Comparison of ENCODE assay signal across 8 cellular contexts in genomic region chr12:3803865-3804472, GRCh38. TPM values are rescaled to one million over a fixed set of nuclear protein-coding genes. Genes with fewer than 3 reads are reported as not detected.
DNase-seq lines count a peak whose midpoint lies in the region; ATAC-seq, FAIRE-seq and TF ChIP-seq lines count a peak whose summit lies in the region.

No MANE protein-coding gene starts in this region.

- H3K36me3 ChIP-seq in WERI-Rb-1: no peaks in the 10 kb centered on the region
- no peaks in the 10 kb centered on the region for H3K36me3 ChIP-seq in breast epithelium
- no peaks in the 10 kb centered on the region for H3K36me3 ChIP-seq in keratinocyte (ENCODE audit: control insufficient read depth in 2 of 2, extremely low read depth in 1 of 2, insufficient read depth in 2 of 2, low read length in 2 of 2)

- H3K27ac ChIP-seq in WERI-Rb-1: no peak overlapping the region
- H3K27ac ChIP-seq in breast epithelium: no peak overlapping the region
- no peak overlapping the region for H3K27ac ChIP-seq in keratinocyte (ENCODE audit: control insufficient read depth, insufficient read depth, low read length)

- H3K27me3 ChIP-seq in WERI-Rb-1 (ENCODE audit: insufficient read depth, low read depth, severe bottlenecking) (no peaks in the 10 kb centered on the region), breast epithelium (no peaks in the 10 kb centered on the region), keratinocyte (ENCODE audit: control insufficient read depth, extremely low read depth, insufficient read depth, low read length) (no peaks in the 10 kb centered on the region)

- H3K4me1 ChIP-seq in breast epithelium (no peaks in the 10 kb centered on the region), keratinocyte (ENCODE audit: control insufficient read depth, extremely low read depth, insufficient read depth, low read length) (no peaks in the 10 kb centered on the region)

- peak; percentile 55 for ATAC-seq in GM21529 (IDR thresholded peaks at IDR 0.05; ENCODE audit: unreplicated experiment)
- ATAC-seq in HG03342 (IDR thresholded peaks at IDR 0.05; ENCODE audit: unreplicated experiment): no peak

- no peak for TF ChIP-seq POLR2A in breast epithelium (IDR thresholded peaks at IDR 0.05)

- no peak overlapping the region for H3K9ac ChIP-seq in keratinocyte (ENCODE audit: control insufficient read depth, extremely low read depth, insufficient read depth, low read length)

- H4K20me1 ChIP-seq in keratinocyte (ENCODE audit: control insufficient read depth, extremely low read depth, insufficient read depth, low read length): no peaks in the 10 kb centered on the region

- intact Hi-C loops in breast epithelium (cut with DNase I; ENCODE audit: low total_unique reads): no loop called here

- no peaks in the 10 kb centered on the region for H3K9me1 ChIP-seq in keratinocyte (ENCODE audit: control insufficient read depth, extremely low read depth, insufficient read depth, low read length)

- H3K4me3 ChIP-seq in WERI-Rb-1 (ENCODE audit: low read depth, low read length) (no peak overlapping the region), breast epithelium (no peak overlapping the region), keratinocyte (ENCODE audit: control insufficient read depth in 2 of 3, extremely low read depth in 1 of 3, insufficient read depth in 2 of 3, low read depth in 1 of 3, low read length in 3 of 3) (no peak overlapping the region)

- H3K4me2 ChIP-seq in keratinocyte (ENCODE audit: control insufficient read depth, extremely low read depth, insufficient read depth, low read depth, low read length): no peak overlapping the region

- peak; percentile 94 for FAIRE-seq in keratinocyte (lab: Jason Lieb, UNC)

- dilution Hi-C loops in keratinocyte (cut with MboI; ENCODE audit: extremely low pct_ligation_motif_present, low sequenced_read_pairs): no loop called here

- TF ChIP-seq CTCF in WERI-Rb-1 (IDR thresholded peaks at IDR 0.05; ENCODE audit: low read depth, low read length) (peak; percentile 90), breast epithelium (IDR thresholded peaks at IDR 0.05) (peak; percentile 45 to 76 (median 73)), keratinocyte (optimal IDR thresholded peaks at IDR 0.05 in 1 of 3, IDR thresholded peaks at IDR 0.05 in 1 of 3, conservative IDR thresholded peaks at IDR 0.05 in 1 of 3; ENCODE audit: extremely low read depth in 1 of 3, insufficient read depth in 2 of 3, low read length in 3 of 3) (peak; percentile 85 to 95 (median 94))

- DNase-seq in AG20443 (ENCODE audit: low spot score) (peak; percentile 75), NCI-H2196 (lab: John Stamatoyannopoulos, UW; ENCODE audit: unreplicated experiment) (peak; percentile 61), WERI-Rb-1 (peak; percentile 82), breast epithelium (ENCODE audit: low spot score in 2 of 2) (peak; percentile 57 to 64), keratinocyte (ENCODE audit: low read depth, low spot score) (peak; percentile 21)
- DNase-seq in stimulated activated CD4-positive, alpha-beta T cell treated with anti-CD3 and anti-CD28 coated beads, Interleukin-1b, Interleukin-23, amount 100 ng/mL, for 24 hours (ENCODE audit: low read depth in 4 of 4, low spot score in 1 of 4): peak; percentile 47 to 59 (median 50)

- H3K79me2 ChIP-seq in keratinocyte (ENCODE audit: control insufficient read depth, insufficient read depth, low read length): no peaks in the 10 kb centered on the region

- H2AFZ ChIP-seq in keratinocyte (ENCODE audit: control insufficient read depth, low read length): no peak overlapping the region

- H3K9me3 ChIP-seq in WERI-Rb-1 (ENCODE audit: severe bottlenecking): no peaks in the 10 kb centered on the region
- H3K9me3 ChIP-seq in breast epithelium: no peaks in the 10 kb centered on the region
- H3K9me3 ChIP-seq in keratinocyte (ENCODE audit: control insufficient read depth, low read depth, low read length): no peaks in the 10 kb centered on the region

RNA-seq across cellular contexts. Expression of gene CRACR2A, which starts 51.1 kb away (rescaled TPM):
- 10 to 100 TPM in 2 of 3 donors, 1 to 10 TPM in 1; 5.3 to 17.3 (median 15.1) TPM for total RNA-seq in breast epithelium
- 0.30 to 0.46 TPM (median 0.31 TPM) in 3 replicates for polyA plus RNA-seq in keratinocyte
- not detected for polyA plus RNA-seq in keratinocyte (2011; ENCODE audit: low read depth)
- polyA plus RNA-seq in keratinocyte (2011; cell fraction: cytosol; rRNA removed): 0.35 and 0.41 TPM in 2 replicates
- polyA plus RNA-seq in keratinocyte (2011; cell fraction: nucleus; rRNA removed): 0.32 and 0.34 TPM in 2 replicates
- polyA plus RNA-seq in keratinocyte (2012; ENCODE audit: low replicate concordance): 0.06 and 0.54 TPM in 2 replicates
- 0.03 to 0.26 TPM (median 0.20 TPM) in 3 replicates for polyA minus RNA-seq in keratinocyte
- not detected for polyA minus RNA-seq in keratinocyte (2011; cell fraction: cytosol; rRNA and poly(A)+ RNA removed)
- 0.21 TPM in 1 of 2 replicates, not detected in the other for polyA minus RNA-seq in keratinocyte (2011; cell fraction: nucleus; rRNA and poly(A)+ RNA removed)

Comparison
In these comparisons a context has a peak if more than half of its experiments do, and no peak if none do; other contexts are left out.
1. DNase-seq: peak in every context shown above with its lines; median percentile 82 in WERI-Rb-1; 75 in AG20443; 61 in NCI-H2196; 60 in breast epithelium; 50 in stimulated activated CD4-positive, alpha-beta T cell treated with anti-CD3 and anti-CD28 coated beads, Interleukin-1b, Interleukin-23, amount 100 ng/mL, for 24 hours; 21 in keratinocyte.